ENCODE assay signal across 8 cellular contexts in the genomic region with DNA sequence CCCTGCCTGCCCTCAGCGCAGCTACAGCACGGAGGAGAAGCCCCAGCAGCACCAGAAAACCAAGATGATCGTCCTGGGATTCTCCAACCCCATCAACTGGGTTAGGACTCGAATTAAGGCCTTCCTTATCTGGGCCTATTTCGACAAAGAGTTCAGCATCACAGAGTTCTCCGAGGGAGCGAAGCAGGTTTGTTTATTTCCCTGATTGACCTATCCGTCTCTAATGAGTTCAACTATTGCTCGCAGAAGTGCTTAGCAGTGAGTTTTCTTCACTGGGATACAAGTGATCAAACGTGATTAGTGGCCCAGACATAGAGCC. TPM values are rescaled to one million over a fixed set of nuclear protein-coding genes. Genes with fewer than 3 reads are reported as not detected.
A peak's percentile ranks its signal among the peaks of the same experiment; 100 is the strongest.
DNase-seq lines count a peak whose midpoint lies in the region; ATAC-seq and TF ChIP-seq lines count a peak whose summit lies in the region.

No MANE protein-coding gene starts in this region.

- peaks cover 20% of the 10 kb centered on the region for H3F3A ChIP-seq in neural progenitor cell (ENCODE audit: low read depth)

- H3K9ac ChIP-seq in ES-I3 (ENCODE audit: low read depth, low read length) (peak overlapping the region; percentile 88), duodenal mucosa (ENCODE audit: low read depth in 1 of 2, low read length in 2 of 2) (peak overlapping the region; percentile 90 to 99), neural progenitor cell (peak overlapping the region; percentile 92)

- peak overlapping the region; percentile 98 for H2AFZ ChIP-seq in neural progenitor cell (replicated peaks)

- H3K27me3 ChIP-seq in duodenal mucosa (ENCODE audit: control insufficient read depth in 1 of 2, insufficient read depth in 2 of 2, low read length in 2 of 2) = no peaks in the 10 kb centered on the region
- H3K27me3 ChIP-seq in neural progenitor cell = no peaks in the 10 kb centered on the region

- H3K27ac Mint-ChIP-seq in neural progenitor cell = peak overlapping the region; percentile 96

- H3K4me2 ChIP-seq in neural progenitor cell = peak overlapping the region; percentile 78

- ATAC-seq in GM21717 (IDR thresholded peaks at IDR 0.05; ENCODE audit: unreplicated experiment) (no peak), HG03442 (IDR thresholded peaks at IDR 0.05; ENCODE audit: unreplicated experiment) (no peak)

- peaks cover 31% of the 10 kb centered on the region for H3K4me1 Mint-ChIP-seq in neural progenitor cell

- H3K27ac ChIP-seq in KOPT-K1 (ENCODE audit: low read depth, low read length, poor library complexity, severe bottlenecking) (peak overlapping the region; percentile 82), duodenal mucosa (ENCODE audit: low read depth, low read length) (peak overlapping the region; percentile 92), neural progenitor cell (peak overlapping the region; percentile 98)

- peaks cover 2% of the 10 kb centered on the region for H3K36me3 ChIP-seq in ES-I3 (ENCODE audit: insufficient read depth, low read length)
- peaks cover 38% of the 10 kb centered on the region for H3K36me3 ChIP-seq in KOPT-K1 (ENCODE audit: insufficient read depth, low read length)
- H3K36me3 ChIP-seq in duodenal mucosa (ENCODE audit: control insufficient read depth in 1 of 2, insufficient read depth in 2 of 2, low read length in 2 of 2) = peaks cover 7 to 17% of the 10 kb centered on the region in 2 donors
- H3K36me3 ChIP-seq in neural progenitor cell = peaks cover 20% of the 10 kb centered on the region

- H3K36me3 Mint-ChIP-seq in neural progenitor cell = peaks cover 4% of the 10 kb centered on the region

- H4K20me1 ChIP-seq in neural progenitor cell (ENCODE audit: low read depth) = peaks cover 4% of the 10 kb centered on the region

- no peak for TF ChIP-seq CTCF in neural progenitor cell (IDR thresholded peaks at IDR 0.05)

- DNase-seq in neural progenitor cell (ENCODE audit: low spot score) (peak; percentile 6), superior temporal gyrus (ENCODE audit: extremely low spot score) (no peak), iPS-NIHi7 (ENCODE audit: extremely low spot score) (no peak)

- no peaks in the 10 kb centered on the region for H3K9me3 Mint-ChIP-seq in neural progenitor cell

- H3K27me3 Mint-ChIP-seq in neural progenitor cell (ENCODE audit: insufficient read depth, low read depth) = no peaks in the 10 kb centered on the region

- H3K4me3 ChIP-seq in duodenal mucosa (ENCODE audit: low read depth in 1 of 2, low read length in 2 of 2) (peak overlapping the region; percentile 99 to 100), neural progenitor cell (peak overlapping the region; percentile 74)

- H3K4me1 ChIP-seq in ES-I3 (ENCODE audit: insufficient read depth, low read length) (peaks cover 3% of the 10 kb centered on the region; the same call in 1 of the 2 replicates), duodenal mucosa (ENCODE audit: control insufficient read depth in 1 of 2, insufficient read depth in 2 of 2, low read length in 2 of 2) (peaks cover 22 to 30% of the 10 kb centered on the region in 2 donors), neural progenitor cell (peaks cover 9% of the 10 kb centered on the region)

- peak overlapping the region; percentile 98 for H3K4me3 Mint-ChIP-seq in neural progenitor cell

- no peaks in the 10 kb centered on the region for H3K9me3 ChIP-seq in ES-I3 (ENCODE audit: control insufficient read depth, insufficient read depth, low read length)
- H3K9me3 ChIP-seq in KOPT-K1 (ENCODE audit: insufficient read depth, low read length, poor library complexity, severe bottlenecking) = no peaks in the 10 kb centered on the region
- no peaks in the 10 kb centered on the region for H3K9me3 ChIP-seq in duodenal mucosa (ENCODE audit: control insufficient read depth in 1 of 2, low read length in 2 of 2)
- H3K9me3 ChIP-seq in neural progenitor cell (ENCODE audit: low read depth) = no peaks in the 10 kb centered on the region

- peaks cover 82% of the 10 kb centered on the region for H3K79me2 ChIP-seq in neural progenitor cell (ENCODE audit: low read depth)

RNA-seq across cellular contexts. Expression of a gene that starts 0.6 kb away (rescaled TPM):
- total RNA-seq in neural progenitor cell (ENCODE audit: low replicate concordance) = 14.0 and 27.9 TPM in 2 replicates

RNA-seq across cellular contexts. Expression of a gene that starts 0.7 kb away (rescaled TPM):
- total RNA-seq in neural progenitor cell (ENCODE audit: low replicate concordance) = 17.1 and 25.0 TPM in 2 replicates

RNA-seq across cellular contexts. Expression of a gene that starts 44.9 kb away (rescaled TPM):
- 33.0 and 43.8 TPM in 2 replicates for total RNA-seq in neural progenitor cell (ENCODE audit: low replicate concordance)
